ENCODE assay signal across 8 cellular contexts in the genomic region with DNA sequence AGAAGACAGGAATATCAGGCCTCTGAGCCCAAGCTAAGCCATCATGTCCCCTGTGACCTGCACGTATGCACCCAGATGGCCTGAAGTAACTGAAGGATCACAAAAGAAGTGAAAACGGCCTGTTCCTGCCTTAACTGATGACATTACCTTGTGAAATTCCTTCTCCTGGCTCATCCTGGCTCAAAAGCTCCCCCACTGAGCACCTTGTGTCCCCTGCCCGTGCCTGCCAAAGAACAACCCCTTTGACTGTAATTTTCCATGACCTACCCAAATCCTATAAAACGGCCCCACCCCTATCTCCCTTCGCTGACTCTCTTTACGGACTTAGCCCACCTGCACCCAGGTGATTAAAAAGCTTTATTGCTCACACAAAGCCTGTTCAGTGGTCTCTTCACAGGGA. TPM values are rescaled to one million over a fixed set of nuclear protein-coding genes. Genes with fewer than 3 reads are reported as not detected.
"Had no signal": no experiment of that assay in that cellular context is flagged by ENCODE, and none has a peak within 500 bp of the region (broad histone marks: within the 10 kb centered on the region; RNA-seq: fewer than 3 reads in every experiment).

No MANE protein-coding gene starts in this region.

RNA-seq across cellular contexts. Expression of gene CYP11A1, which starts 8.1 kb away (rescaled TPM):
- total RNA-seq: activated B cell treated with CpG ODN at 0.5 μM for 24 hours; activated naive CD4-positive, alpha-beta T cell treated with anti-CD3 and anti-CD28 coated beads for 36 hours; activated T-helper 1 cell treated with anti-CD3 and anti-CD28 coated beads, Interleukin-12 subunit alpha, Interleukin-12 subunit beta, Interleukin-2, Interleukin-4 antibody, amounts not matched to agents 30 ng/mL and 10 ng/mL and 1 ng/mL, durations not matched to agents 14 hours and 24 hours and 36 hours; bronchial epithelial cell; MCF 10A; OCI-LY7; SK-MEL-5; T-helper 17 cell had no signal
